Comparison of ENCODE assay signal across 10 cellular contexts in the genomic region with DNA sequence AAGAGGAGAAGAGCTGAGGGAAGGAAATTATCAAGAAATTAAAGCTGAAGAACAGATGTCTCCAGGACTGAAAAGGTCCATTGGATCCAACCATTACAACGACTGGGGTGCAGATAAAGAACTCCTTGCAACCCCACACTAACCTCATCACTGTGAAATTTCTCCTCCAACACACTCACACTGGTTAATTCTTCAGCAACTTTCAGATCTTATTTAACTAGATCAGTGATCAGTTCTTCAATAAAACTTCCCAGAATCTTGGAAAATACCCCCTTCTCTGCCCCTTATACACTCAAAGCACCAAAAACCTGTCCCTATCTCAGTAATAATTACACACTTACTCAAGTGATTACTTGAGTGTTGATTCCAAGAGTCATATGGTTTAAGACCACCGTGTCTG.
A peak's percentile ranks its signal among the peaks of the same experiment; 100 is the strongest.
DNase-seq lines count a peak whose midpoint lies in the region; ATAC-seq and TF ChIP-seq lines count a peak whose summit lies in the region.
"Had no signal": no experiment of that assay in that cellular context is flagged by ENCODE, and none has a peak within 500 bp of the region (broad histone marks: within the 10 kb centered on the region; RNA-seq: fewer than 3 reads in every experiment).

No MANE protein-coding gene starts in this region.

- H3K36me3 ChIP-seq in KMS-11 (ENCODE audit: insufficient read depth) (no peaks in the 10 kb centered on the region), osteoblast (ENCODE audit: insufficient read depth, low read length) (no peaks in the 10 kb centered on the region)
- H3K36me3 ChIP-seq: brain microvascular endothelial cell had no signal

- H2AFZ ChIP-seq in KMS-11 (ENCODE audit: low read depth), result peak overlapping the region; percentile 85
- H2AFZ ChIP-seq in osteoblast (ENCODE audit: low read length), result peak overlapping the region; percentile 91

- CTCF ChIA-PET in activated CD4-positive, alpha-beta T cell treated with anti-CD3 and anti-CD28 coated beads for 36 hours (lab: Charles Lee), result interaction anchor here (0.7 to 2.3 kb wide), 18 partner anchors 10 to 475 kb away, joined by 3 to 12 read pairs (median 4); a partner anchor contains a TSS

- no peak overlapping the region for H3K9ac ChIP-seq in KMS-11

- peak overlapping the region; percentile 54; the same call in 1 of the 2 replicates for H3K27ac ChIP-seq in KMS-11
- H3K27ac ChIP-seq in osteoblast (ENCODE audit: low read depth, low read length), result no peak overlapping the region
- H3K27ac ChIP-seq: brain microvascular endothelial cell had no signal

- peak overlapping the region; percentile 43 for H3K4me3 Mint-ChIP-seq in activated CD4-positive, alpha-beta T cell treated with anti-CD3 and anti-CD28 coated beads for 36 hours
- peak overlapping the region; percentile 90 for H3K4me3 Mint-ChIP-seq in central memory CD8-positive, alpha-beta T cell

- H3K4me2 ChIP-seq in KMS-11 (peak overlapping the region; percentile 59), osteoblast (ENCODE audit: insufficient read depth, low read length) (peak overlapping the region; percentile 71)

- H3K4me3 ChIP-seq in KMS-11 (IDR thresholded peaks at IDR 0.05; ENCODE audit: insufficient read depth, low read depth, low read length), result no peak overlapping the region
- no peak overlapping the region for H3K4me3 ChIP-seq in osteoblast (ENCODE audit: insufficient read depth, low read length)

- H3K27me3 Mint-ChIP-seq in activated CD4-positive, alpha-beta T cell treated with anti-CD3 and anti-CD28 coated beads for 36 hours, result no peaks in the 10 kb centered on the region
- no peaks in the 10 kb centered on the region for H3K27me3 Mint-ChIP-seq in central memory CD8-positive, alpha-beta T cell

- peaks cover 34% of the 10 kb centered on the region for H3K4me1 ChIP-seq in KMS-11 (ENCODE audit: low read depth, poor library complexity, severe bottlenecking)
- peaks cover 9% of the 10 kb centered on the region for H3K4me1 ChIP-seq in osteoblast (ENCODE audit: insufficient read depth, low read length)

- H3K9me3 Mint-ChIP-seq in activated CD4-positive, alpha-beta T cell treated with anti-CD3 and anti-CD28 coated beads for 36 hours (ENCODE audit: low read depth), result no peaks in the 10 kb centered on the region
- H3K9me3 Mint-ChIP-seq in central memory CD8-positive, alpha-beta T cell, result no peaks in the 10 kb centered on the region

- peaks cover 36% of the 10 kb centered on the region for H3K4me1 Mint-ChIP-seq in activated CD4-positive, alpha-beta T cell treated with anti-CD3 and anti-CD28 coated beads for 36 hours
- H3K4me1 Mint-ChIP-seq in central memory CD8-positive, alpha-beta T cell, result peaks cover 24% of the 10 kb centered on the region

- POLR2A ChIA-PET in activated CD4-positive, alpha-beta T cell treated with anti-CD3 and anti-CD28 coated beads for 36 hours (lab: Charles Lee), result interaction anchor here (0.7 kb wide), 1 partner anchor 10 kb away, joined by 4 read pairs; no protein-coding TSS in a partner anchor

- H3K79me2 ChIP-seq in KMS-11 (ENCODE audit: insufficient read depth, low read depth), result no peaks in the 10 kb centered on the region
- no peaks in the 10 kb centered on the region for H3K79me2 ChIP-seq in osteoblast (ENCODE audit: insufficient read depth, low read length)

- TF ChIP-seq CTCF in KMS-11 (conservative IDR thresholded peaks at IDR 0.05; ENCODE audit: low read depth, low read length) (no peak), osteoblast (IDR thresholded peaks at IDR 0.05; ENCODE audit: extremely low read depth, low read depth, low read length) (no peak)

- intact Hi-C loops in activated CD4-positive, alpha-beta T cell treated with anti-CD3 and anti-CD28 coated beads for 36 hours (cut with DNase I, micrococcal nuclease), result loop anchor here (1.0 to 5.0 kb wide), 11 partner anchors 40 to 1077 kb away; a partner anchor contains a TSS

- H3K9me3 ChIP-seq in osteoblast (ENCODE audit: low read depth, low read length), result no peaks in the 10 kb centered on the region

- ATAC-seq in activated CD4-positive, alpha-beta T cell treated with anti-CD3 and anti-CD28 coated beads for 36 hours, result peak; percentile 8
- peak; percentile 34 for ATAC-seq in central memory CD8-positive, alpha-beta T cell (replicated peaks; ENCODE audit: extremely low read depth, poor library complexity, severe bottlenecking)
- ATAC-seq in GM19467 (IDR thresholded peaks at IDR 0.05; ENCODE audit: unreplicated experiment), result no peak

- no peaks in the 10 kb centered on the region for H3K27me3 ChIP-seq in KMS-11 (ENCODE audit: insufficient read depth, low read depth)
- H3K27me3 ChIP-seq in osteoblast (ENCODE audit: insufficient read depth, low read length), result no peaks in the 10 kb centered on the region
- H3K27me3 ChIP-seq: brain microvascular endothelial cell had no signal

- peaks cover 3% of the 10 kb centered on the region for H3K36me3 Mint-ChIP-seq in activated CD4-positive, alpha-beta T cell treated with anti-CD3 and anti-CD28 coated beads for 36 hours (ENCODE audit: low read depth)
- H3K36me3 Mint-ChIP-seq in central memory CD8-positive, alpha-beta T cell (ENCODE audit: insufficient read depth), result peaks cover 8% of the 10 kb centered on the region

- peak overlapping the region; percentile 97 for H3K27ac Mint-ChIP-seq in activated CD4-positive, alpha-beta T cell treated with anti-CD3 and anti-CD28 coated beads for 36 hours
- H3K27ac Mint-ChIP-seq in central memory CD8-positive, alpha-beta T cell (ENCODE audit: low read depth), result peak overlapping the region; percentile 98

- H4K20me1 ChIP-seq in KMS-11 (ENCODE audit: insufficient read depth) (no peaks in the 10 kb centered on the region), osteoblast (ENCODE audit: insufficient read depth, low read length) (no peaks in the 10 kb centered on the region)

- DNase-seq in activated CD4-positive, alpha-beta T cell treated with anti-CD3 and anti-CD28 coated beads for 36 hours, result no peak
- no peak for DNase-seq in activated CD4-positive, alpha-beta T cell treated with anti-CD3 and anti-CD28 coated beads for 4 hours
- DNase-seq in central memory CD8-positive, alpha-beta T cell (ENCODE audit: low spot score in 2 of 2), result no peak
- DNase-seq in osteoblast (ENCODE audit: insufficient read length, low spot score, missing footprints) (no peak), MV-4-11 (lab: John Stamatoyannopoulos, UW) (no peak), dedifferentiated amniotic fluid mesenchymal stem cell (ENCODE audit: extremely low spot score) (no peak)
- DNase-seq: NCI-H2029 treated with DMSO at 0.1 percent for 48 hours had no signal
